8 cellular contexts compared by ENCODE assay signal in genomic region chr12:50400104-50400637, GRCh38. TPM values are rescaled to one million over a fixed set of nuclear protein-coding genes. Genes with fewer than 3 reads are reported as not detected.
DNase-seq lines count a peak whose midpoint lies in the region; ATAC-seq and TF ChIP-seq lines count a peak whose summit lies in the region.

No MANE protein-coding gene starts in this region.

- peaks cover 45% of the 10 kb centered on the region for H3K79me2 ChIP-seq in MM.1S (ENCODE audit: low read length)

- no peaks in the 10 kb centered on the region for H3K27me3 ChIP-seq in MM.1S (replicated peaks; ENCODE audit: insufficient read depth, low read length)
- H3K27me3 ChIP-seq in body of pancreas = no peaks in the 10 kb centered on the region

- intact Hi-C loops in body of pancreas (cut with DNase I) = no loop called here

- no peaks in the 10 kb centered on the region for H3K9me2 ChIP-seq in MM.1S (replicated peaks; ENCODE audit: insufficient read depth, low read length)

- peak overlapping the region; percentile 67 for H3K4me2 ChIP-seq in MM.1S (ENCODE audit: low read depth, low read length)

- H4K20me1 ChIP-seq in MM.1S (ENCODE audit: insufficient read depth, low read length) = peaks cover 4% of the 10 kb centered on the region; the same call in 1 of the 2 replicates

- peak overlapping the region; percentile 78 for H3K27ac ChIP-seq in MM.1S (ENCODE audit: low read length)
- H3K27ac ChIP-seq in body of pancreas = peak overlapping the region; percentile 83 to 94 (median 86)
- H3K27ac ChIP-seq in mesodermal cell (ENCODE audit: low read depth, low read length, severe bottlenecking) = peak overlapping the region; percentile 94

- H3K4me3 ChIP-seq in MM.1S (ENCODE audit: low read length) (peak overlapping the region; percentile 96), body of pancreas (peak overlapping the region; percentile 48 to 94), mesodermal cell (ENCODE audit: extremely low read depth, insufficient read depth, low read length, poor library complexity, severe bottlenecking) (peak overlapping the region; percentile 98)

- H3K4me1 ChIP-seq in MM.1S (ENCODE audit: low read length) (no peaks in the 10 kb centered on the region), body of pancreas (peaks cover 27% of the 10 kb centered on the region), mesodermal cell (ENCODE audit: control insufficient read depth, insufficient read depth, low read length, poor library complexity, severe bottlenecking) (peaks cover 9% of the 10 kb centered on the region)

- no peaks in the 10 kb centered on the region for H3K36me3 ChIP-seq in MM.1S (replicated peaks; ENCODE audit: insufficient read depth, low read length)
- no peaks in the 10 kb centered on the region for H3K36me3 ChIP-seq in body of pancreas (replicated peaks in 1 of 2; ENCODE audit: insufficient read depth in 1 of 2, low read depth in 2 of 2)
- H3K36me3 ChIP-seq in mesodermal cell (ENCODE audit: control insufficient read depth, insufficient read depth, low read length) = no peaks in the 10 kb centered on the region

- H3K9me3 ChIP-seq in MM.1S (replicated peaks; ENCODE audit: insufficient read depth, low read length) = no peaks in the 10 kb centered on the region
- H3K9me3 ChIP-seq in body of pancreas = no peaks in the 10 kb centered on the region
- no peaks in the 10 kb centered on the region for H3K9me3 ChIP-seq in mesodermal cell (ENCODE audit: control insufficient read depth, low read length)

- 17 to 19% methylated on average over 8 of the region's 8 CpGs for WGBS in body of pancreas, 2 donors
- WGBS in mesodermal cell (ENCODE audit: insufficient coverage in 2 of 2), 2 experiments = 46 to 85% methylated on average over 3 to 7 of the region's 8 CpGs

- DNase-seq in DMS 273 (lab: John Stamatoyannopoulos, UW; ENCODE audit: unreplicated experiment) = peak; percentile 33
- no peak for DNase-seq in DMS 273 treated with DMSO at 0.1 percent for 48 hours (lab: John Stamatoyannopoulos, UW)
- DNase-seq in MM.1S = peak; percentile 32
- DNase-seq in body of pancreas = no peak
- DNase-seq in SKM-1 (lab: John Stamatoyannopoulos, UW; ENCODE audit: unreplicated experiment) = no peak
- DNase-seq in occipital lobe (lab: John Stamatoyannopoulos, UW) = no peak
- DNase-seq in A172 (ENCODE audit: low spot score) = no peak

- peaks cover 18% of the 10 kb centered on the region for H3F3A ChIP-seq in MM.1S (ENCODE audit: insufficient read depth, low read length)

- no peak for TF ChIP-seq POLR2A in body of pancreas (IDR thresholded peaks at IDR 0.05)

- peak overlapping the region; percentile 80 for H3K9ac ChIP-seq in MM.1S (ENCODE audit: low read length)

- H2AFZ ChIP-seq in MM.1S (ENCODE audit: low read length) = peak overlapping the region; percentile 84

- TF ChIP-seq CTCF in MM.1S (IDR thresholded peaks at IDR 0.05; ENCODE audit: low read length) (no peak), body of pancreas (IDR thresholded peaks at IDR 0.05) (no peak)

- peak; percentile 4 for ATAC-seq in body of pancreas

RNA-seq across cellular contexts. Expression of gene LARP4, which starts 0.5 kb away (rescaled TPM):
- total RNA-seq in body of pancreas (10 to 100 TPM; 21.5 to 24.4 TPM), occipital lobe (147 TPM)
- polyA plus RNA-seq in mesodermal cell (2013, experiment 1 of 2) = 23.0 TPM
- 25.1 TPM for polyA plus RNA-seq in mesodermal cell (2013, experiment 2 of 2)
- total RNA-seq in A172 (2014; rRNA removed; shearing (Covaris generic)) = 34.5 and 47.6 TPM in 2 replicates

RNA-seq across cellular contexts. Expression of gene FAM186A, which starts 3.8 kb away (rescaled TPM):
- total RNA-seq in body of pancreas = not detected
- polyA plus RNA-seq in mesodermal cell (2013, experiment 1 of 2) = not detected
- polyA plus RNA-seq in mesodermal cell (2013, experiment 2 of 2) = not detected
- total RNA-seq in occipital lobe = not detected
- total RNA-seq in A172 (2014; rRNA removed; shearing (Covaris generic)) = not detected in 2 replicates

Comparison
In these comparisons a context has a peak if more than half of its experiments do, and no peak if none do; other contexts are left out.
1. DNase-seq: peak in DMS 273 (single experiment) and MM.1S (single experiment); none in DMS 273 treated with DMSO at 0.1 percent for 48 hours (single experiment), body of pancreas (0 of 4), SKM-1 (single experiment), occipital lobe (single experiment) and A172 (single experiment).
2. Peak in every context shown above with its lines, with median percentiles within 50 percentile points of each other: H3K27ac ChIP-seq and H3K4me3 ChIP-seq.